1 cellular context compared by ENCODE assay signal in the genomic region with DNA sequence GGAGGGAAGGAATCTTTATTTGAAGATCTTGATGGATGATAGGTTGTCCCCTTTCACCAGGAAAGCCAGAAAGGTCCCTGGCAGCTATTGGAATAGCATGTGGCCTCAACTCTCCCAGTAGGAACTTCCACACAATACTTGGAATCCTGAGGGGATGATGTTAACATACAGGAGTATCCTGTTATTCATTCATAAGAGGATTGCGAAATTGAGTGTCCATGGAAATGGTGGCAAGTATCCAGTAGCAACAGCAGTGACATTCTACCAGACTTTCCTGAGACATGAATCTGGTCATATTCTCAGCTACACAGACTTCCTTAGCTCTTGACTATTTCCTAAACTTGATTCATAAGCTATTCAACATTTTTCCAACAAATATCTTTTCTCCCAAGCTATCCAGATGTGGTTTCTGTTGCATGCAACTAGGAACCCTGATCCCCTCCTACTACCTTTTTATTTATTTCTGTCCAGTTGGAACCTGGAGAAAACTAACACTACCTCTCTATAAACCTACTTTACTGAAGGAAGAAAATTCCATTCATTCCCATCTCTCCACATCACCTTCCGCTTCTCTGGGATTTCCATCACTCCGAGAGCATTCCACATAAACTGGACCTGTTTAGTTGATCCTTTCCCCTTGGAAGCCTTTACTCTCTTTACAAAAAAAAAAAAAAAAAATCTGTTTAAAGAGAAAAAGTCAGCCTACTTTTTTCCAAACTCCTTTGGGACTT.
TF ChIP-seq lines count a peak whose summit lies in the region.

No MANE protein-coding gene starts in this region.

TF ChIP-seq in Ishikawa, 13 proteins besides CTCF, POLR2A, EP300 and RAD21 (continued from another document):
- TF ChIP-seq REST (IDR thresholded peaks at IDR 0.05; ENCODE audit: low read depth) (no peak), CEBPB (IDR thresholded peaks at IDR 0.05) (peak; percentile 93), YY1 (IDR thresholded peaks at IDR 0.05; ENCODE audit: low read depth) (no peak)
- TF ChIP-seq, protein P1, sequence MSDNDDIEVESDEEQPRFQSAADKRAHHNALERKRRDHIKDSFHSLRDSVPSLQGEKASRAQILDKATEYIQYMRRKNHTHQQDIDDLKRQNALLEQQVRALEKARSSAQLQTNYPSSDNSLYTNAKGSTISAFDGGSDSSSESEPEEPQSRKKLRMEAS (IDR thresholded peaks at IDR 0.05): no peak
TF ChIP-seq in Ishikawa: peak in this region for 1.
